In the genomic region with DNA sequence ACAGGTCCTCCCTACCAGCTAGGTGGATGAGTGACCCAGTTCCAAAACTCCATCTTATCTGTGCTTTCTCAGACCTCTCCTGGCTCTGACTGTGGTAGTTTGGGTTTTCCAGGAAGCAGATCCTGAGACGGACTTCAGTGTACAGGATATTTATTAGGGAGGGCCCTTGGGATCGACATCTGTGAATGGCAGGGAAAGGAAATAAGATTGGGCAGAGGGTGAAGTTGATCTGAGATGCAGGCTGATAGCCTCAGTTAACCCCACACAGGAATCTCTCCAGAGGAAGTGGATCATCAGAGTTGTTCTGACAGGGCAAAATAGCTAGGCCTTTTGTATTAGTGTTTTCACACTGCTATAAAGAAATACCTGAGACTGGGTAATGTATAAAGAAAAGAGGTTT, we compare ENCODE assay signal across 16 cellular contexts. TPM values are rescaled to one million over a fixed set of nuclear protein-coding genes. Genes with fewer than 3 reads are reported as not detected.
DNase-seq lines count a peak whose midpoint lies in the region; ATAC-seq and TF ChIP-seq lines count a peak whose summit lies in the region.
"Had no signal": no experiment of that assay in that cellular context is flagged by ENCODE, and none has a peak within 500 bp of the region (broad histone marks: within the 10 kb centered on the region; RNA-seq: fewer than 3 reads in every experiment).

No MANE protein-coding gene starts in this region.

- no peaks in the 10 kb centered on the region for H3K36me3 Mint-ChIP-seq in activated T-cell treated with anti-CD3 and anti-CD28 coated beads, Interleukin-2, amount 50 U/mL, for 24 hours (ENCODE audit: low read depth)
- H3K36me3 Mint-ChIP-seq in activated T-cell treated with anti-CD3 and anti-CD28 coated beads, Interleukin-2, amount 50 U/mL, for 4 hours (ENCODE audit: insufficient read depth): no peaks in the 10 kb centered on the region
- no peaks in the 10 kb centered on the region for H3K36me3 Mint-ChIP-seq in endothelial cell (ENCODE audit: low read depth, unreplicated experiment)
- H3K36me3 Mint-ChIP-seq in stimulated activated memory B cell treated with anti-CD40 and anti-IgM and Interleukin-4, amounts not matched to agents 10 μg/mL and 1 μg/mL and 100 μg/mL, for 72 hours: peaks cover 9% of the 10 kb centered on the region
- H3K36me3 Mint-ChIP-seq: CD4-positive, alpha-beta memory T cell had no signal

- peaks cover 45% of the 10 kb centered on the region for H3K4me1 Mint-ChIP-seq in activated T-cell treated with anti-CD3 and anti-CD28 coated beads, Interleukin-2, amount 50 U/mL, for 24 hours (ENCODE audit: low read depth)
- H3K4me1 Mint-ChIP-seq in activated T-cell treated with anti-CD3 and anti-CD28 coated beads, Interleukin-2, amount 50 U/mL, for 4 hours (ENCODE audit: low read depth): peaks cover 25% of the 10 kb centered on the region
- peaks cover 52% of the 10 kb centered on the region for H3K4me1 Mint-ChIP-seq in endothelial cell (ENCODE audit: unreplicated experiment)
- H3K4me1 Mint-ChIP-seq in stimulated activated memory B cell treated with anti-CD40 and anti-IgM and Interleukin-4, amounts not matched to agents 10 μg/mL and 1 μg/mL and 100 μg/mL, for 72 hours: peaks cover 27% of the 10 kb centered on the region
- H3K4me1 Mint-ChIP-seq: GM23338 had no signal

- peak overlapping the region; percentile 9 for H3K27ac Mint-ChIP-seq in activated T-cell treated with anti-CD3 and anti-CD28 coated beads, Interleukin-2, amount 50 U/mL, for 24 hours
- peak overlapping the region; percentile 72 for H3K27ac Mint-ChIP-seq in endothelial cell (ENCODE audit: unreplicated experiment)
- peak overlapping the region; percentile 43 for H3K27ac Mint-ChIP-seq in stimulated activated memory B cell treated with anti-CD40 and anti-IgM and Interleukin-4, amounts not matched to agents 10 μg/mL and 1 μg/mL and 100 μg/mL, for 72 hours
- H3K27ac Mint-ChIP-seq: B cell, GM23338 had no signal

- ATAC-seq in activated T-cell treated with anti-CD3 and anti-CD28 coated beads, Interleukin-2, amount 50 U/mL, for 4 hours: no peak
- no peak for ATAC-seq in stimulated activated memory B cell treated with anti-CD40 and anti-IgM and Interleukin-4, amounts not matched to agents 10 μg/mL and 1 μg/mL and 100 μg/mL, for 72 hours
- ATAC-seq: GM12878, GM23338 had no signal

- peaks cover 2% of the 10 kb centered on the region for H3K9me3 Mint-ChIP-seq in activated T-cell treated with anti-CD3 and anti-CD28 coated beads, Interleukin-2, amount 50 U/mL, for 24 hours
- no peaks in the 10 kb centered on the region for H3K9me3 Mint-ChIP-seq in activated T-cell treated with anti-CD3 and anti-CD28 coated beads, Interleukin-2, amount 50 U/mL, for 4 hours
- H3K9me3 Mint-ChIP-seq in endothelial cell (ENCODE audit: unreplicated experiment): no peaks in the 10 kb centered on the region
- peaks cover 6% of the 10 kb centered on the region for H3K9me3 Mint-ChIP-seq in stimulated activated memory B cell treated with anti-CD40 and anti-IgM and Interleukin-4, amounts not matched to agents 10 μg/mL and 1 μg/mL and 100 μg/mL, for 72 hours
- H3K9me3 Mint-ChIP-seq: CD4-positive, alpha-beta memory T cell had no signal

- TF ChIP-seq CTCF in VCaP (conservative IDR thresholded peaks at IDR 0.05) (no peak), endothelial cell (IDR thresholded peaks at IDR 0.05; ENCODE audit: unreplicated experiment) (no peak)

- H3K27ac ChIP-seq in VCaP: peak overlapping the region; percentile 13; the same call in 1 of the 2 replicates
- H3K27ac ChIP-seq: C4-2B, HL-60 had no signal

- H3K4me3 Mint-ChIP-seq in activated T-cell treated with anti-CD3 and anti-CD28 coated beads, Interleukin-2, amount 50 U/mL, for 24 hours: no peak overlapping the region
- H3K4me3 Mint-ChIP-seq in activated T-cell treated with anti-CD3 and anti-CD28 coated beads, Interleukin-2, amount 50 U/mL, for 4 hours: no peak overlapping the region
- peak overlapping the region; percentile 17 for H3K4me3 Mint-ChIP-seq in endothelial cell (ENCODE audit: unreplicated experiment)
- H3K4me3 Mint-ChIP-seq in stimulated activated memory B cell treated with anti-CD40 and anti-IgM and Interleukin-4, amounts not matched to agents 10 μg/mL and 1 μg/mL and 100 μg/mL, for 72 hours: no peak overlapping the region
- H3K4me3 Mint-ChIP-seq: B cell; CD4-positive, alpha-beta memory T cell; GM23338 had no signal

- DNase-seq in activated T-cell treated with anti-CD3 and anti-CD28 coated beads, Interleukin-2, amount 50 U/mL, for 24 hours: no peak
- no peak for DNase-seq in activated T-cell treated with anti-CD3 and anti-CD28 coated beads, Interleukin-2, amount 50 U/mL, for 4 hours
- DNase-seq in endothelial cell (ENCODE audit: low spot score) (no peak), globus pallidus (ENCODE audit: low spot score) (no peak), epidermal melanocyte (ENCODE audit: insufficient read length, low spot score) (no peak)
- DNase-seq: ACHN; CD4-positive, alpha-beta memory T cell; DMS79; H7 had no signal

- no peaks in the 10 kb centered on the region for H3K27me3 Mint-ChIP-seq in activated T-cell treated with anti-CD3 and anti-CD28 coated beads, Interleukin-2, amount 50 U/mL, for 24 hours
- no peaks in the 10 kb centered on the region for H3K27me3 Mint-ChIP-seq in activated T-cell treated with anti-CD3 and anti-CD28 coated beads, Interleukin-2, amount 50 U/mL, for 4 hours (ENCODE audit: low read depth)
- H3K27me3 Mint-ChIP-seq in endothelial cell (ENCODE audit: unreplicated experiment): peaks cover 5% of the 10 kb centered on the region
- no peaks in the 10 kb centered on the region for H3K27me3 Mint-ChIP-seq in stimulated activated memory B cell treated with anti-CD40 and anti-IgM and Interleukin-4, amounts not matched to agents 10 μg/mL and 1 μg/mL and 100 μg/mL, for 72 hours
- H3K27me3 Mint-ChIP-seq: B cell; CD4-positive, alpha-beta memory T cell had no signal

RNA-seq across cellular contexts. Expression of a gene that starts 16.7 kb away (rescaled TPM):
- 10 to 100 TPM; 64.4 to 74.1 (median 68.0) TPM for total RNA-seq in activated T-cell treated with anti-CD3 and anti-CD28 coated beads, Interleukin-2, amount 50 U/mL, for 4 hours
- 94.6 TPM for total RNA-seq in endothelial cell (ENCODE audit: unreplicated experiment)

RNA-seq across cellular contexts. Expression of a gene that starts 30.8 kb away (rescaled TPM):
- 10 to 100 TPM; 30.7 to 32.6 (median 30.8) TPM for total RNA-seq in activated T-cell treated with anti-CD3 and anti-CD28 coated beads, Interleukin-2, amount 50 U/mL, for 4 hours
- 25.5 TPM for total RNA-seq in endothelial cell (ENCODE audit: unreplicated experiment)

Comparison
In these comparisons a context has a peak if more than half of its experiments do, and no peak if none do; other contexts are left out.
1. H3K27ac Mint-ChIP-seq: peak in every context shown above with its lines; median percentile 72 in endothelial cell; 43 in stimulated activated memory B cell treated with anti-CD40 and anti-IgM and Interleukin-4, amounts not matched to agents 10 μg/mL and 1 μg/mL and 100 μg/mL, for 72 hours; 9 in activated T-cell treated with anti-CD3 and anti-CD28 coated beads, Interleukin-2, amount 50 U/mL, for 24 hours.